Comparison of ENCODE assay signal across 7 cellular contexts in genomic region chr10:71212249-71213126, GRCh38. TPM values are rescaled to one million over a fixed set of nuclear protein-coding genes. Genes with fewer than 3 reads are reported as not detected.
DNase-seq lines count a peak whose midpoint lies in the region; ATAC-seq lines count a peak whose summit lies in the region.

UNC5B (plus strand) TSS chr10:71212570; CDS start chr10:71212986, 416 bp downstream.

- H3K4me1 Mint-ChIP-seq in activated CD4-positive, alpha-beta T cell treated with anti-CD3 and anti-CD28 coated beads for 36 hours, result peaks cover 8% of the 10 kb centered on the region

- H3K9me3 Mint-ChIP-seq in activated CD4-positive, alpha-beta T cell treated with anti-CD3 and anti-CD28 coated beads for 36 hours (ENCODE audit: low read depth), result no peaks in the 10 kb centered on the region

- H3K36me3 Mint-ChIP-seq in activated CD4-positive, alpha-beta T cell treated with anti-CD3 and anti-CD28 coated beads for 36 hours (ENCODE audit: low read depth), result no peaks in the 10 kb centered on the region

- POLR2A ChIA-PET in activated CD4-positive, alpha-beta T cell treated with anti-CD3 and anti-CD28 coated beads for 36 hours (lab: Charles Lee), result no interaction called here

- peak within 1 kb of the TSS; percentile 75 for H3K27ac ChIP-seq in cingulate gyrus (ENCODE audit: low read depth, low read length)

- DNase-seq in NCI-H2107 treated with DMSO at 0.1 percent for 48 hours (lab: John Stamatoyannopoulos, UW; ENCODE audit: unreplicated experiment) (peak; percentile 33), kidney glomerular epithelial cell (lab: John Stamatoyannopoulos, UW) (peak; percentile 65)
- peak; percentile 78 for DNase-seq in activated CD4-positive, alpha-beta T cell treated with anti-CD3 and anti-CD28 coated beads for 36 hours
- peak; percentile 65 for DNase-seq in stimulated activated CD4-positive, alpha-beta T cell treated with anti-CD3 and anti-CD28 coated beads, Interleukin-12 subunit alpha, Interleukin-12 subunit beta, amount 100 ng/mL, for 4 hours

- intact Hi-C loops in activated CD4-positive, alpha-beta T cell treated with anti-CD3 and anti-CD28 coated beads for 36 hours (cut with DNase I, micrococcal nuclease), result loop anchor here (10.0 kb wide), 2 partner anchors 118 to 398 kb away; partner anchors contain the start of gene SGPL1 (in 1 of the 2)

- peak; percentile 59 for ATAC-seq in GM18867 (IDR thresholded peaks at IDR 0.05; ENCODE audit: unreplicated experiment)
- peak; percentile 91 for ATAC-seq in activated CD4-positive, alpha-beta T cell treated with anti-CD3 and anti-CD28 coated beads for 36 hours
- no peak for ATAC-seq in GM18511 (IDR thresholded peaks at IDR 0.05; ENCODE audit: unreplicated experiment)

- CTCF ChIA-PET in activated CD4-positive, alpha-beta T cell treated with anti-CD3 and anti-CD28 coated beads for 36 hours (lab: Charles Lee), result interaction anchor here (0.7 kb wide), 1 partner anchor 286 kb away, joined by 3 read pairs; no protein-coding TSS in a partner anchor

- H3K27ac Mint-ChIP-seq in activated CD4-positive, alpha-beta T cell treated with anti-CD3 and anti-CD28 coated beads for 36 hours, result no peak within 1 kb of the TSS

- H3K4me3 Mint-ChIP-seq in activated CD4-positive, alpha-beta T cell treated with anti-CD3 and anti-CD28 coated beads for 36 hours, result peak within 1 kb of the TSS; percentile 39

- peaks cover 55% of the 10 kb centered on the region for H3K27me3 Mint-ChIP-seq in activated CD4-positive, alpha-beta T cell treated with anti-CD3 and anti-CD28 coated beads for 36 hours

RNA-seq across cellular contexts. Expression of gene UNC5B, which starts in this region (rescaled TPM):
- under 1 TPM; 0.05 to 0.09 TPM for total RNA-seq in activated CD4-positive, alpha-beta T cell treated with anti-CD3 and anti-CD28 coated beads for 36 hours

Comparison
In these comparisons a context has a peak if more than half of its experiments do, and no peak if none do; other contexts are left out.
1. Peak in DNase-seq and ATAC-seq in activated CD4-positive, alpha-beta T cell treated with anti-CD3 and anti-CD28 coated beads for 36 hours; RNA of the gene not detected or under 1 TPM.